19 cellular contexts compared by ENCODE assay signal in genomic region chrX:133910539-133910938, GRCh38.
A peak's percentile ranks its signal among the peaks of the same experiment; 100 is the strongest.
DNase-seq lines count a peak whose midpoint lies in the region; ATAC-seq, FAIRE-seq and TF ChIP-seq lines count a peak whose summit lies in the region.
"Had no signal": no experiment of that assay in that cellular context is flagged by ENCODE, and none has a peak within 500 bp of the region (broad histone marks: within the 10 kb centered on the region; RNA-seq: fewer than 3 reads in every experiment).

No MANE protein-coding gene starts in this region.

- H2BK12ac ChIP-seq in H9 (ENCODE audit: insufficient read length, low read depth, low read length) (no peak overlapping the region), H1 (ENCODE audit: low read depth, low read length) (no peak overlapping the region)

- H4K5ac ChIP-seq in H9 (ENCODE audit: insufficient read length, low read depth, low read length) = no peak overlapping the region
- H4K5ac ChIP-seq in H1 (ENCODE audit: insufficient read length, low read depth, low read length) = no peak overlapping the region

- TF ChIP-seq EP300 in H1 (IDR thresholded peaks at IDR 0.05; ENCODE audit: borderline replicate concordance in 1 of 2, low read depth in 2 of 2, low read length in 2 of 2) = no peak

- TF ChIP-seq CTCF in H9 (conservative IDR thresholded peaks at IDR 0.05) = no peak
- no peak for TF ChIP-seq CTCF in H1 (IDR thresholded peaks at IDR 0.05; ENCODE audit: control extremely low read depth in 1 of 3, insufficient read depth in 1 of 3, low read depth in 1 of 3, low read length in 3 of 3)

- no peaks in the 10 kb centered on the region; a peak in 1 of 8 replicates for H3K36me3 ChIP-seq in H1 (ENCODE audit: control insufficient read depth in 2 of 4, insufficient read depth in 4 of 4, low read length in 3 of 4)

- H2BK5ac ChIP-seq in H9 (ENCODE audit: insufficient read length, low read length) = no peak overlapping the region
- H2BK5ac ChIP-seq in H1 (ENCODE audit: low read depth, low read length) = no peak overlapping the region

- H3K4me3 Mint-ChIP-seq in H9 = no peak overlapping the region
- H3K4me3 Mint-ChIP-seq: CD4-positive, alpha-beta memory T cell; HFFc6 had no signal

- no peak overlapping the region for H3K4me3 ChIP-seq in H1 (ENCODE audit: extremely low read depth in 1 of 4, insufficient read depth in 2 of 4, low read depth in 3 of 4, low read length in 4 of 4)
- H3K4me3 ChIP-seq: GM12878, GM23248, K562 had no signal

- H3K36me3 Mint-ChIP-seq in H9 (ENCODE audit: insufficient read depth in 1 of 3, low read depth in 3 of 3) = peaks cover 0 to 4% (median 4%) of the 10 kb centered on the region in 3 experiments; a peak in 4 of 7 replicates
- H3K36me3 Mint-ChIP-seq: CD4-positive, alpha-beta memory T cell had no signal

- H4K8ac ChIP-seq in H9 (replicated peaks; ENCODE audit: insufficient read length, low read depth, low read length) (no peak overlapping the region), H1 (ENCODE audit: extremely low read depth, insufficient read depth, low read length) (no peak overlapping the region)

- H4K91ac ChIP-seq in H9 (ENCODE audit: insufficient read length, low read depth, low read length) (no peak overlapping the region), H1 (replicated peaks; ENCODE audit: insufficient read length, low read length) (no peak overlapping the region)

- FAIRE-seq in G401.6 (lab: Jason Lieb, UNC) (peak; percentile 21), H1 (lab: Jason Lieb, UNC) (peak; percentile 52)
- FAIRE-seq: A204.1, GM12878, H54, K562 had no signal

- peaks cover 39 to 52% of the 10 kb centered on the region in 2 experiments for H3K4me1 Mint-ChIP-seq in H9
- H3K4me1 Mint-ChIP-seq: CD4-positive, alpha-beta memory T cell had no signal

- no peaks in the 10 kb centered on the region for H3K9me3 ChIP-seq in H9 (ENCODE audit: control insufficient read depth, low read depth, low read length)
- no peaks in the 10 kb centered on the region for H3K9me3 ChIP-seq in H1 (ENCODE audit: insufficient read depth in 2 of 2, low read depth in 1 of 2, low read length in 1 of 2)

- H3K27me3 ChIP-seq in H9 (ENCODE audit: insufficient read depth, low read length) (no peaks in the 10 kb centered on the region), H1 (replicated peaks in 1 of 4; ENCODE audit: control insufficient read depth in 3 of 4, extremely low read depth in 1 of 4, insufficient read depth in 3 of 4, low read length in 3 of 4) (no peaks in the 10 kb centered on the region)

- no peak overlapping the region for H3K23ac ChIP-seq in H9 (ENCODE audit: insufficient read length, low read depth, low read length)
- H3K23ac ChIP-seq in H1 (ENCODE audit: insufficient read length) = no peak overlapping the region

- H4K20me1 ChIP-seq in H9 (ENCODE audit: control insufficient read depth, insufficient read depth, insufficient read length) = no peaks in the 10 kb centered on the region
- no peaks in the 10 kb centered on the region for H4K20me1 ChIP-seq in H1 (replicated peaks in 1 of 2; ENCODE audit: control insufficient read depth in 1 of 2, insufficient read depth in 2 of 2, low read length in 2 of 2)

- no peak overlapping the region for H2AFZ ChIP-seq in H9 (ENCODE audit: low read length)
- H2AFZ ChIP-seq in H1 (ENCODE audit: low read length) = no peak overlapping the region
- H2AFZ ChIP-seq: GM23248 had no signal

- no peak overlapping the region for H2BK15ac ChIP-seq in H9 (ENCODE audit: low read depth, low read length)
- H2BK15ac ChIP-seq in H1 (ENCODE audit: low read length) = no peak overlapping the region

- peak overlapping the region; percentile 67 for H3T11ph ChIP-seq in H9 (ENCODE audit: low read length)

- H2BK20ac ChIP-seq in H9 (ENCODE audit: low read depth, low read length, poor library complexity, severe bottlenecking) = no peak overlapping the region
- no peak overlapping the region for H2BK20ac ChIP-seq in H1 (ENCODE audit: low read length)

- POLR2A ChIA-PET in H1 (lab: Charles Lee; ENCODE audit: partially characterized antibody) = no interaction called here

- H2BK120ac ChIP-seq in H9 (ENCODE audit: low read depth, low read length, poor library complexity, severe bottlenecking) (no peak overlapping the region), H1 (replicated peaks; ENCODE audit: low read depth, low read length) (no peak overlapping the region)

- DNase-seq in H9 (no peak), H1 (ENCODE audit: low read depth in 1 of 2, low spot score in 2 of 2) (no peak), cardiac septum (ENCODE audit: low spot score) (no peak)
- DNase-seq in stimulated activated naive CD8-positive, alpha-beta T cell treated with anti-CD3 and anti-CD28 coated beads, Interleukin-15, Interleukin-2, amounts not matched to agents 100 U/mL and 50 U/mL, for 24 hours = no peak
- DNase-seq: AML-193; CD4-positive, alpha-beta memory T cell; DMS79 treated with DMSO at 0.1 percent for 48 hours; GM23248; HFFc6; IMR-90 had no signal

- H3K27ac Mint-ChIP-seq in H9 = no peak overlapping the region
- H3K27ac Mint-ChIP-seq: CD4-positive, alpha-beta memory T cell; HFFc6 had no signal

- no peak overlapping the region for H3K18ac ChIP-seq in H9 (ENCODE audit: insufficient read length, low read depth, low read length)
- no peak overlapping the region for H3K18ac ChIP-seq in H1 (ENCODE audit: extremely low read depth, low read length)

- CTCF ChIA-PET in H1 (lab: Charles Lee; ENCODE audit: partially characterized antibody) = interaction anchor here (1.9 kb wide), 2 partner anchors 11 to 18 kb away, joined by 6 to 7 read pairs; no protein-coding TSS in a partner anchor

- no peak for ATAC-seq in stimulated activated naive CD8-positive, alpha-beta T cell treated with anti-CD3 and anti-CD28 coated beads, Interleukin-15, Interleukin-2, amounts not matched to agents 100 U/mL and 50 U/mL, for 24 hours
- no peak for ATAC-seq in esophagus mucosa
- ATAC-seq: GM12878, HCT116, K562 had no signal

- no CpG with 5 or more reads among the region's 1 CpG for WGBS in H9 (ENCODE audit: extremely low coverage, insufficient read length, low lambda C conversion rate)
- WGBS in H1 (ENCODE audit: extremely low coverage in 1 of 2, insufficient coverage in 1 of 2, insufficient read length in 1 of 2, insufficient replicate concordance in 2 of 2, low coverage in 1 of 2, low lambda C conversion rate in 2 of 2, missing lambda C conversion rate in 1 of 2), 2 experiments = 93% methylated on average over 1 of the region's 1 CpG; no CpG with 5 or more reads in 1 of the 2 experiments

- no peak for TF ChIP-seq POLR2A in H1 (IDR thresholded peaks at IDR 0.05; ENCODE audit: control extremely low read depth in 1 of 2, low read depth in 2 of 2, low read length in 2 of 2)

- H3K27ac ChIP-seq in H9 (ENCODE audit: insufficient read length, low read depth, low read length) (no peak overlapping the region), H1 (ENCODE audit: low read depth, low read length) (no peak overlapping the region)
- H3K27ac ChIP-seq: C4-2B, GM23248, HL-60 had no signal

- H3K4ac ChIP-seq in H9 (ENCODE audit: low read depth, low read length) (no peak overlapping the region), H1 (replicated peaks; ENCODE audit: insufficient read length, low read depth, low read length) (no peak overlapping the region)

- H3K79me1 ChIP-seq in H9 (ENCODE audit: insufficient read depth, low read depth, low read length, poor library complexity, severe bottlenecking) = no peaks in the 10 kb centered on the region
- no peaks in the 10 kb centered on the region for H3K79me1 ChIP-seq in H1 (ENCODE audit: low read depth, low read length)

- no peak overlapping the region for H3K9ac ChIP-seq in H9 (ENCODE audit: extremely low read depth, insufficient read length, low read length)
- H3K9ac ChIP-seq in H1 (replicated peaks in 1 of 4; ENCODE audit: extremely low read depth in 1 of 4, low read depth in 3 of 4, low read length in 3 of 4) = no peak overlapping the region
- H3K9ac ChIP-seq: GM23248 had no signal

- no peak overlapping the region for H3K56ac ChIP-seq in H9 (ENCODE audit: insufficient read length, low read depth, low read length)
- H3K56ac ChIP-seq in H1 (replicated peaks; ENCODE audit: insufficient read length, low read depth, low read length) = no peak overlapping the region

- intact Hi-C loops in cardiac septum (cut with DNase I) = no loop called here

- H3K9me3 Mint-ChIP-seq in H9 = peaks cover 0 to 4% of the 10 kb centered on the region in 2 experiments; a peak in 1 of 5 replicates
- H3K9me3 Mint-ChIP-seq: HFFc6 had no signal

- H2AK5ac ChIP-seq in H9 (ENCODE audit: insufficient read length, low read length) (no peak overlapping the region), H1 (ENCODE audit: low read depth, low read length) (no peak overlapping the region)

- TF ChIP-seq RAD21 in H1 (IDR thresholded peaks at IDR 0.05 in 1 of 2, conservative IDR thresholded peaks at IDR 0.05 in 1 of 2; ENCODE audit: low read depth in 2 of 2, low read length in 2 of 2) = no peak

- no peaks in the 10 kb centered on the region for H3K23me2 ChIP-seq in H9 (ENCODE audit: insufficient read length, low read depth, low read length, poor library complexity, severe bottlenecking)
- no peaks in the 10 kb centered on the region for H3K23me2 ChIP-seq in H1 (ENCODE audit: low read depth, low read length)

- H3K14ac ChIP-seq in H9 (ENCODE audit: insufficient read depth, low read length) (no peak overlapping the region), H1 (ENCODE audit: insufficient read length) (no peak overlapping the region)

- H3K27me3 Mint-ChIP-seq in H9 (ENCODE audit: low read depth) = no peaks in the 10 kb centered on the region
- H3K27me3 Mint-ChIP-seq: CD4-positive, alpha-beta memory T cell had no signal

- H3K79me2 ChIP-seq in H9 (ENCODE audit: insufficient read depth, low read length) (no peaks in the 10 kb centered on the region), H1 (ENCODE audit: control insufficient read depth in 1 of 2, insufficient read depth in 2 of 2, low read length in 2 of 2) (no peaks in the 10 kb centered on the region)

- H3K4me1 ChIP-seq in H9 (ENCODE audit: insufficient read depth, low read length) (peaks cover 4% of the 10 kb centered on the region; the same call in 1 of the 2 replicates), H1 (replicated peaks in 1 of 4; ENCODE audit: control insufficient read depth in 3 of 4, insufficient read depth in 4 of 4, low read length in 3 of 4) (peaks cover 0 to 8% (median 3%) of the 10 kb centered on the region in 4 experiments; a peak in 6 of 7 replicates)

- H3K4me2 ChIP-seq in H9 (ENCODE audit: insufficient read depth, insufficient read length, low read length) (no peak overlapping the region), H1 (ENCODE audit: insufficient read depth in 1 of 2, low read depth in 2 of 2, low read length in 2 of 2) (no peak overlapping the region)
